In genomic region chr16:55765161-55765560, GRCh38 we compare ENCODE assay signal across 20 cellular contexts.
"Had no signal": no experiment of that assay in that cellular context is flagged by ENCODE, and none has a peak within 500 bp of the region (broad histone marks: within the 10 kb centered on the region; RNA-seq: fewer than 3 reads in every experiment).

No MANE protein-coding gene starts in this region.

- H3K27ac ChIP-seq: colonic mucosa, esophagus muscularis mucosa, foreskin keratinocyte, gastroesophageal sphincter, heart left ventricle, hepatocyte, left lung, lower lobe of right lung had no signal

- H3K36me3 ChIP-seq: colonic mucosa, esophagus muscularis mucosa, gastroesophageal sphincter, heart left ventricle, left lung, lower lobe of right lung had no signal

- H2AFZ ChIP-seq: hepatocyte had no signal

- H3K27me3 ChIP-seq: colonic mucosa, foreskin keratinocyte, hepatocyte had no signal

- H3K79me2 ChIP-seq: hepatocyte had no signal

- H3K4me3 ChIP-seq: colonic mucosa, esophagus muscularis mucosa, gastroesophageal sphincter, heart left ventricle, hepatocyte, left lung, lower lobe of right lung, mucosa of descending colon had no signal

- DNase-seq: colonic mucosa; cortex of kidney; effector memory CD4-positive, alpha-beta T cell; foreskin keratinocyte; heart left ventricle; hypothalamus; immature natural killer cell; left cardiac atrium; left lung; left ventricle myocardium superior; lower lobe of right lung; mesenchymal stem cell; mucosa of descending colon; naive thymus-derived CD4-positive, alpha-beta T cell had no signal

- H3K4me1 ChIP-seq: colonic mucosa, foreskin keratinocyte, left lung, lower lobe of right lung had no signal

- H3K4me2 ChIP-seq: hepatocyte had no signal

- H3K9me3 ChIP-seq: colonic mucosa, esophagus muscularis mucosa, gastroesophageal sphincter, heart left ventricle, left lung, lower lobe of right lung, mucosa of descending colon had no signal

- FAIRE-seq: endothelial cell of umbilical vein, frontal cortex, keratinocyte had no signal
